22 cellular contexts compared by ENCODE assay signal in the genomic region with DNA sequence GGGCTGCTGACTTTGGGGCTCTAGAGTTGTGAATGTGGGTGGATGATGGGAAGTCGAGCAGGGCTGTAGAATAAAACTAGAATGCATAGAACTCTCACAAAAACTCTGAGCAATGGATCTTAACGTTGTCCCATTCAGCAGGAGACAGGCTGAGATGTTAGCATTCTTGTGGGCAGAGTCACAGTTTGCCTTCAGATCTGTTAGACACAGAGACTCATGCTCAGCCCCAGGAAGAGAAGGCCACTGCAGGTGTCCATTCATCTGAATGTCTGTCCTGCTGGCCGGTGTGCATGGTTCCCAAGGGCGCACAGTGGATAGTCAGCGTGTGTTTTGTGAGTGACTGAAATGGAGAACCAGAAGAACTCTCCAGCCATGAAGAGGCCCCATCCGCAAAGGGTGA.
DNase-seq lines count a peak whose midpoint lies in the region; ATAC-seq, FAIRE-seq and TF ChIP-seq lines count a peak whose summit lies in the region.
"Had no signal": no experiment of that assay in that cellular context is flagged by ENCODE, and none has a peak within 500 bp of the region (broad histone marks: within the 10 kb centered on the region; RNA-seq: fewer than 3 reads in every experiment).

No MANE protein-coding gene starts in this region.

- no peaks in the 10 kb centered on the region for H3K36me3 ChIP-seq in IMR-90 (ENCODE audit: control insufficient read depth, insufficient read depth, low read length)

- H2BK5ac ChIP-seq in IMR-90 (ENCODE audit: low read depth, low read length, poor library complexity, severe bottlenecking) = peak overlapping the region; percentile 26

- H2AFZ ChIP-seq in IMR-90 (replicated peaks; ENCODE audit: low read length, poor library complexity) = no peak overlapping the region

- H3K56ac ChIP-seq in IMR-90 (ENCODE audit: extremely low read depth, insufficient read depth, low read length) = no peak overlapping the region

- BruUV-seq in IMR-90 (replicated peaks; lab: Mats Ljungman, UMichigan) = no TSS peak

- no peak for TF ChIP-seq POLR2A in IMR-90 (IDR thresholded peaks at IDR 0.05; ENCODE audit: low read depth, low read length)

- whole genome bisulfite sequencing in IMR-90 (ENCODE audit: extremely low coverage in 2 of 2, insufficient read length in 1 of 2), 2 experiments = 0% methylated on average over 1 of the region's 6 CpGs; no CpG with 5 or more reads in 1 of the 2 experiments

- no peak overlapping the region for H4K91ac ChIP-seq in IMR-90 (ENCODE audit: insufficient read depth, low read depth, low read length)

- no peak overlapping the region for H3K4me2 ChIP-seq in IMR-90 (ENCODE audit: low read depth, low read length)
- H3K4me2 ChIP-seq: SK-N-SH had no signal

- no peak overlapping the region for H3K4ac ChIP-seq in IMR-90 (ENCODE audit: low read depth, low read length)

- H3K27me3 ChIP-seq in IMR-90 (ENCODE audit: control insufficient read depth, insufficient read depth, low read length) = peaks cover 6% of the 10 kb centered on the region

- no peak overlapping the region for H3K4me3 ChIP-seq in IMR-90 (ENCODE audit: insufficient read depth, low read depth, low read length)
- H3K4me3 ChIP-seq in foreskin fibroblast (ENCODE audit: low read depth in 1 of 2, low read length in 2 of 2) = no peak overlapping the region
- H3K4me3 ChIP-seq: K562 had no signal

- no peak overlapping the region for H3K18ac ChIP-seq in IMR-90 (ENCODE audit: low read depth, low read length)

- TF ChIP-seq CTCF in IMR-90 (conservative IDR thresholded peaks at IDR 0.05; ENCODE audit: low read depth, low read length) (no peak), foreskin fibroblast (IDR thresholded peaks at IDR 0.05; ENCODE audit: low read depth, low read length) (no peak)

- no peaks in the 10 kb centered on the region; the same call in 1 of the 2 replicates for H3K4me1 ChIP-seq in IMR-90 (ENCODE audit: control insufficient read depth, insufficient read depth, low read length)
- H3K4me1 ChIP-seq: Caco-2 had no signal

- H2AK5ac ChIP-seq in IMR-90 (ENCODE audit: low read depth, low read length) = no peak overlapping the region

- in situ Hi-C loops in IMR-90 (cut with MboI; ENCODE audit: low sequenced_read_pairs) = no loop called here

- no peak overlapping the region for H2BK120ac ChIP-seq in IMR-90 (ENCODE audit: low read depth, low read length)

- H3K23ac ChIP-seq in IMR-90 (ENCODE audit: low read depth, low read length) = no peak overlapping the region

- intact Hi-C loops in IMR-90 (cut with micrococcal nuclease) (no loop called here), Right ventricle myocardium superior (cut with DNase I) (no loop called here)

- POLR2A ChIA-PET in IMR-90 (lab: Charles Lee; ENCODE audit: unreplicated experiment) = no interaction called here

- H3K79me1 ChIP-seq in IMR-90 (ENCODE audit: low read depth in 1 of 2, low read length in 2 of 2) = no peaks in the 10 kb centered on the region

- CTCF ChIA-PET in IMR-90 (lab: Yijun Ruan, JAX) = interaction anchor here (0.6 kb wide), 1 partner anchor 101 kb away, joined by 4 read pairs; no protein-coding TSS in a partner anchor

- H4K5ac ChIP-seq in IMR-90 (ENCODE audit: low read depth, low read length) = no peak overlapping the region

- H2AK9ac ChIP-seq in IMR-90 (replicated peaks; ENCODE audit: low read depth, low read length, poor library complexity) = no peak overlapping the region

- no peaks in the 10 kb centered on the region for H3K9me1 ChIP-seq in IMR-90 (ENCODE audit: insufficient read depth, low read length)

- no peak overlapping the region for H3K9ac ChIP-seq in IMR-90 (ENCODE audit: low read depth, low read length)
- H3K9ac ChIP-seq: SK-N-SH had no signal

- peak; percentile 92 for FAIRE-seq in urothelium cell line (lab: Jason Lieb, UNC)
- FAIRE-seq: GM12892, GM18507, K562 had no signal

- H4K20me1 ChIP-seq in IMR-90 (ENCODE audit: insufficient read depth, low read length) = no peaks in the 10 kb centered on the region

- H3K27ac ChIP-seq in IMR-90 (ENCODE audit: insufficient read depth, low read length) = no peak overlapping the region

- H3K14ac ChIP-seq in IMR-90 (replicated peaks; ENCODE audit: low read depth, low read length) = no peak overlapping the region

- no peak overlapping the region for H2BK15ac ChIP-seq in IMR-90 (ENCODE audit: low read depth, low read length)

- H4K8ac ChIP-seq in IMR-90 (ENCODE audit: low read depth in 2 of 2, low read length in 2 of 2) = no peak overlapping the region

- no peak overlapping the region for H2BK20ac ChIP-seq in IMR-90 (ENCODE audit: low read depth, low read length)

- DNase-seq in EL = peak; percentile 38
- peak; percentile 50 for DNase-seq in IMR-90
- peak; percentile 9 to 27 for DNase-seq in foreskin fibroblast
- no peak for DNase-seq in urothelium cell line (ENCODE audit: low spot score)
- no peak for DNase-seq in Right ventricle myocardium superior
- DNase-seq: Caco-2; CD4-positive, CD25-positive, alpha-beta regulatory T cell; H7; NCI-H1417 treated with DMSO at 0.1 percent for 48 hours; NCI-H187 treated with DMSO at 0.1 percent for 48 hours; NCI-H2227 treated with DMSO at 0.1 percent for 48 hours; NCI-H524; NCI-H82; OCI-M1; SHP77 treated with DMSO at 0.1 percent for 48 hours; SK-N-SH; T-cell had no signal

- dilution Hi-C loops in IMR-90 (cut with HindIII; ENCODE audit: low sequenced_read_pairs, unreplicated experiment) = no loop called here

- ATAC-seq in IMR-90 (ENCODE audit: low read depth) (peak; percentile 75), Right ventricle myocardium superior (ENCODE audit: poor library complexity) (no peak), GM18520 (IDR thresholded peaks at IDR 0.05; ENCODE audit: unreplicated experiment) (no peak), HG03432 (IDR thresholded peaks at IDR 0.05; ENCODE audit: unreplicated experiment) (no peak)
- ATAC-seq: K562, T-cell had no signal

- no peak for TF ChIP-seq RAD21 in IMR-90 (IDR thresholded peaks at IDR 0.05; ENCODE audit: low read length)

- H3K9me3 ChIP-seq in IMR-90 (ENCODE audit: control insufficient read depth, insufficient read depth, low read length) = no peaks in the 10 kb centered on the region
- H3K9me3 ChIP-seq: SK-N-SH had no signal

TF ChIP-seq in IMR-90, 13 proteins besides CTCF, POLR2A, EP300 and RAD21:
- TF ChIP-seq, protein P1, sequence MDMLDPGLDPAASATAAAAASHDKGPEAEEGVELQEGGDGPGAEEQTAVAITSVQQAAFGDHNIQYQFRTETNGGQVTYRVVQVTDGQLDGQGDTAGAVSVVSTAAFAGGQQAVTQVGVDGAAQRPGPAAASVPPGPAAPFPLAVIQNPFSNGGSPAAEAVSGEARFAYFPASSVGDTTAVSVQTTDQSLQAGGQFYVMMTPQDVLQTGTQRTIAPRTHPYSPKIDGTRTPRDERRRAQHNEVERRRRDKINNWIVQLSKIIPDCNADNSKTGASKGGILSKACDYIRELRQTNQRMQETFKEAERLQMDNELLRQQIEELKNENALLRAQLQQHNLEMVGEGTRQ (IDR thresholded peaks at IDR 0.05; ENCODE audit: low read depth, low read length) = no peak
- no peak for TF ChIP-seq MAFK (IDR thresholded peaks at IDR 0.05; ENCODE audit: low read depth, low read length)
- TF ChIP-seq, protein P2, sequence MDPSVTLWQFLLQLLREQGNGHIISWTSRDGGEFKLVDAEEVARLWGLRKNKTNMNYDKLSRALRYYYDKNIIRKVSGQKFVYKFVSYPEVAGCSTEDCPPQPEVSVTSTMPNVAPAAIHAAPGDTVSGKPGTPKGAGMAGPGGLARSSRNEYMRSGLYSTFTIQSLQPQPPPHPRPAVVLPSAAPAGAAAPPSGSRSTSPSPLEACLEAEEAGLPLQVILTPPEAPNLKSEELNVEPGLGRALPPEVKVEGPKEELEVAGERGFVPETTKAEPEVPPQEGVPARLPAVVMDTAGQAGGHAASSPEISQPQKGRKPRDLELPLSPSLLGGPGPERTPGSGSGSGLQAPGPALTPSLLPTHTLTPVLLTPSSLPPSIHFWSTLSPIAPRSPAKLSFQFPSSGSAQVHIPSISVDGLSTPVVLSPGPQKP (IDR thresholded peaks at IDR 0.05; ENCODE audit: borderline replicate concordance, low read depth, low read length) = no peak
- no peak for TF ChIP-seq CHD1 (IDR thresholded peaks at IDR 0.05; ENCODE audit: low read depth, low read length)
- no peak for TF ChIP-seq MXI1 (IDR thresholded peaks at IDR 0.05; ENCODE audit: borderline replicate concordance, low read depth, low read length)
- no peak for TF ChIP-seq NFE2L2 (IDR thresholded peaks at IDR 0.05; ENCODE audit: low read depth, low read length)
- no peak for TF ChIP-seq RCOR1 (IDR thresholded peaks at IDR 0.05; ENCODE audit: insufficient replicate concordance, low read length)
- TF ChIP-seq MAZ (IDR thresholded peaks at IDR 0.05; ENCODE audit: borderline replicate concordance, low read depth, low read length) = no peak
- TF ChIP-seq RFX5 (IDR thresholded peaks at IDR 0.05; ENCODE audit: low read depth, low read length) = no peak
- TF ChIP-seq CEBPB (IDR thresholded peaks at IDR 0.05; ENCODE audit: low read depth, low read length) = no peak
- TF ChIP-seq FOS (IDR thresholded peaks at IDR 0.05; ENCODE audit: low read depth, low read length) = no peak
- no peak for TF ChIP-seq SMC3 (IDR thresholded peaks at IDR 0.05; ENCODE audit: low read depth, low read length)

Comparison
In these comparisons a context has a peak if more than half of its experiments do, and no peak if none do; other contexts are left out.
1. DNase-seq: peak in EL (single experiment), IMR-90 (single experiment) and foreskin fibroblast (2 of 2); none in urothelium cell line (single experiment) and Right ventricle myocardium superior (single experiment).